Comparison of ENCODE assay signal across 7 cellular contexts in genomic region chr7:22992874-22993840, GRCh38. TPM values are rescaled to one million over a fixed set of nuclear protein-coding genes. Genes with fewer than 3 reads are reported as not detected.
A peak's percentile ranks its signal among the peaks of the same experiment; 100 is the strongest.
DNase-seq lines count a peak whose midpoint lies in the region; ATAC-seq and FAIRE-seq lines count a peak whose summit lies in the region.

No MANE protein-coding gene starts in this region.

- peak; percentile 99 for FAIRE-seq in GM19239 (lab: Jason Lieb, UNC)

- no peak for DNase-seq in GM19239 (ENCODE audit: insufficient read length, low spot score)
- DNase-seq in stimulated activated CD4-positive, alpha-beta T cell treated with anti-CD3 and anti-CD28 coated beads, Interleukin-15, amount 100 ng/mL, for 24 hours = peak; percentile 65
- no peak for DNase-seq in NCI-H2196 treated with DMSO at 0.1 percent for 48 hours (lab: John Stamatoyannopoulos, UW; ENCODE audit: unreplicated experiment)
- DNase-seq in A172 (ENCODE audit: low spot score) = no peak
- DNase-seq in left lobe of liver (ENCODE audit: low spot score) = no peak

- ATAC-seq in HG02588 (IDR thresholded peaks at IDR 0.05; ENCODE audit: unreplicated experiment) (peak; percentile 75), HG03565 (IDR thresholded peaks at IDR 0.05; ENCODE audit: unreplicated experiment) (peak; percentile 71), left lobe of liver (no peak)

RNA-seq across cellular contexts. Expression of gene HYCC1, which starts 20.8 kb away (rescaled TPM):
- total RNA-seq in A172 (2014; rRNA removed; shearing (Covaris generic)) = 70.2 and 75.6 TPM in 2 replicates
- 14.7 TPM for total RNA-seq in left lobe of liver
